ENCODE assay signal across 12 cellular contexts in genomic region chr11:81987829-81988472, GRCh38.
A peak's percentile ranks its signal among the peaks of the same experiment; 100 is the strongest.
DNase-seq lines count a peak whose midpoint lies in the region; ATAC-seq, FAIRE-seq and TF ChIP-seq lines count a peak whose summit lies in the region.
"Had no signal": no experiment of that assay in that cellular context is flagged by ENCODE, and none has a peak within 500 bp of the region (broad histone marks: within the 10 kb centered on the region; RNA-seq: fewer than 3 reads in every experiment).

No MANE protein-coding gene starts in this region.

- H3K9me3 Mint-ChIP-seq in astrocyte (ENCODE audit: unreplicated experiment) = peaks cover 7% of the 10 kb centered on the region

- H4K91ac ChIP-seq in mesenchymal stem cell (ENCODE audit: low read length) = no peak overlapping the region

- no peak overlapping the region for H2BK5ac ChIP-seq in mesenchymal stem cell (ENCODE audit: low read depth, low read length, poor library complexity, severe bottlenecking)

- no peak overlapping the region for H4K8ac ChIP-seq in mesenchymal stem cell (ENCODE audit: low read length)

- no peak overlapping the region for H2BK120ac ChIP-seq in mesenchymal stem cell (ENCODE audit: low read depth, low read length)

- no peak overlapping the region for H3K9ac ChIP-seq in astrocyte (ENCODE audit: low read length)
- H3K9ac ChIP-seq in mesenchymal stem cell (ENCODE audit: low read length) = no peak overlapping the region

- H2AK5ac ChIP-seq in mesenchymal stem cell (ENCODE audit: low read length, severe bottlenecking) = no peak overlapping the region

- no peak overlapping the region for H2BK12ac ChIP-seq in mesenchymal stem cell (ENCODE audit: low read length in 2 of 2)

- H3K9me3 ChIP-seq in astrocyte (ENCODE audit: insufficient read depth, low read depth, low read length) (peaks cover 7% of the 10 kb centered on the region), mesenchymal stem cell (ENCODE audit: control insufficient read depth, low read length) (peaks cover 3% of the 10 kb centered on the region)

- no peaks in the 10 kb centered on the region for H3K4me1 Mint-ChIP-seq in astrocyte (ENCODE audit: low read depth, unreplicated experiment)

- no peaks in the 10 kb centered on the region for H3K36me3 ChIP-seq in astrocyte (ENCODE audit: insufficient read depth, low read length)
- H3K36me3 ChIP-seq in mesenchymal stem cell (ENCODE audit: control insufficient read depth in 1 of 2, insufficient read depth in 2 of 2, low read depth in 1 of 2, low read length in 2 of 2) = no peaks in the 10 kb centered on the region
- no peaks in the 10 kb centered on the region for H3K36me3 ChIP-seq in H7 (replicated peaks; ENCODE audit: control insufficient read depth, insufficient read depth, low read length)

- 72% methylated on average over 2 of the region's 3 CpGs for WGBS in mesenchymal stem cell

- H3K4me3 ChIP-seq in astrocyte (ENCODE audit: insufficient read depth, low read depth, low read length) (no peak overlapping the region), mesenchymal stem cell (ENCODE audit: insufficient read depth in 1 of 2, low read depth in 1 of 2, low read length in 2 of 2) (no peak overlapping the region), H7 (ENCODE audit: insufficient read depth, low read depth, low read length) (no peak overlapping the region)
- H3K4me3 ChIP-seq: SK-N-MC had no signal

- H3K4me3 Mint-ChIP-seq in astrocyte (ENCODE audit: unreplicated experiment) = no peak overlapping the region

- H3K4ac ChIP-seq in mesenchymal stem cell (ENCODE audit: low read depth in 1 of 2, low read length in 2 of 2) = no peak overlapping the region

- peak; percentile 29 for DNase-seq in astrocyte (ENCODE audit: low read depth)
- peak; percentile 25 for DNase-seq in mesenchymal stem cell
- no peak for DNase-seq in NCI-H226
- no peak for DNase-seq in UCSD-AML1 (lab: John Stamatoyannopoulos, UW; ENCODE audit: unreplicated experiment)
- no peak for DNase-seq in substantia nigra (lab: John Stamatoyannopoulos, UW)
- DNase-seq in H7 = no peak
- DNase-seq: DMS153; effector CD4-positive, alpha-beta T cell; MM.1S had no signal

- H3K4me1 ChIP-seq in astrocyte (ENCODE audit: insufficient read depth, low read length) = no peaks in the 10 kb centered on the region
- H3K4me1 ChIP-seq in mesenchymal stem cell (ENCODE audit: control insufficient read depth, insufficient read depth, low read depth, low read length) = peaks cover 2% of the 10 kb centered on the region

- no peaks in the 10 kb centered on the region for H3K79me2 ChIP-seq in astrocyte (ENCODE audit: insufficient read depth, low read length)

- no peaks in the 10 kb centered on the region for H3K36me3 Mint-ChIP-seq in astrocyte (ENCODE audit: low read depth, unreplicated experiment)

- H3K4me2 ChIP-seq in astrocyte (ENCODE audit: low read length) (no peak overlapping the region), mesenchymal stem cell (ENCODE audit: low read length, poor library complexity, severe bottlenecking) (no peak overlapping the region)

- H4K20me1 ChIP-seq in astrocyte (ENCODE audit: insufficient read depth, low read length) = no peaks in the 10 kb centered on the region

- FAIRE-seq in astrocyte (lab: Jason Lieb, UNC) = no peak

- no peak overlapping the region for H2AFZ ChIP-seq in astrocyte (ENCODE audit: low read depth, low read length)
- no peak overlapping the region for H2AFZ ChIP-seq in mesenchymal stem cell (ENCODE audit: low read depth, low read length)

- H3K27ac Mint-ChIP-seq in astrocyte (ENCODE audit: unreplicated experiment) = no peak overlapping the region

- H3K23ac ChIP-seq in mesenchymal stem cell (ENCODE audit: low read length in 2 of 2) = no peak overlapping the region

- H3K27ac ChIP-seq in astrocyte (ENCODE audit: low read depth, low read length) (no peak overlapping the region), mesenchymal stem cell (ENCODE audit: low read length, poor library complexity, severe bottlenecking) (no peak overlapping the region), substantia nigra (ENCODE audit: low read depth, low read length, poor library complexity, severe bottlenecking) (no peak overlapping the region)
- H3K27ac ChIP-seq: SK-N-MC had no signal

- H3K14ac ChIP-seq in mesenchymal stem cell (ENCODE audit: low read length in 2 of 2) = no peak overlapping the region

- peak; percentile 76 for ATAC-seq in GM18868 (IDR thresholded peaks at IDR 0.05; ENCODE audit: unreplicated experiment)
- peak; percentile 70 for ATAC-seq in HG02763 (IDR thresholded peaks at IDR 0.05; ENCODE audit: unreplicated experiment)

- no peak overlapping the region for H2BK15ac ChIP-seq in mesenchymal stem cell (ENCODE audit: low read depth, poor library complexity, severe bottlenecking)

- H3K79me1 ChIP-seq in mesenchymal stem cell (replicated peaks; ENCODE audit: low read length, poor library complexity, severe bottlenecking) = no peaks in the 10 kb centered on the region

- H3K27me3 Mint-ChIP-seq in astrocyte (ENCODE audit: low read depth, unreplicated experiment) = no peaks in the 10 kb centered on the region

- no peak for TF ChIP-seq CTCF in astrocyte (IDR thresholded peaks at IDR 0.05; ENCODE audit: insufficient read depth, low read depth, low read length)

- H3K18ac ChIP-seq in mesenchymal stem cell (ENCODE audit: low read depth in 1 of 2, low read length in 2 of 2) = no peak overlapping the region

- no peaks in the 10 kb centered on the region for H3K27me3 ChIP-seq in astrocyte (ENCODE audit: insufficient read depth, low read length)
- no peaks in the 10 kb centered on the region for H3K27me3 ChIP-seq in mesenchymal stem cell (ENCODE audit: control insufficient read depth in 1 of 2, insufficient read depth in 1 of 2, low read length in 2 of 2)
- H3K27me3 ChIP-seq in H7 (ENCODE audit: control insufficient read depth, insufficient read depth, low read length) = no peaks in the 10 kb centered on the region

Comparison
In these comparisons a context has a peak if more than half of its experiments do, and no peak if none do; other contexts are left out.
1. DNase-seq: peak in astrocyte (single experiment) and mesenchymal stem cell (single experiment); none in NCI-H226 (single experiment), UCSD-AML1 (single experiment), substantia nigra (0 of 49) and H7 (single experiment).